In genomic region chr16:53809088-53809951, GRCh38 we compare ENCODE assay signal across 15 cellular contexts.
A peak's percentile ranks its signal among the peaks of the same experiment; 100 is the strongest.
DNase-seq lines count a peak whose midpoint lies in the region; TF ChIP-seq lines count a peak whose summit lies in the region.
"Had no signal": no experiment of that assay in that cellular context is flagged by ENCODE, and none has a peak within 500 bp of the region (broad histone marks: within the 10 kb centered on the region; RNA-seq: fewer than 3 reads in every experiment).

No MANE protein-coding gene starts in this region.

- H3K79me2 ChIP-seq in mammary epithelial cell (ENCODE audit: insufficient read depth, low read length) = peaks cover 42% of the 10 kb centered on the region

- peak overlapping the region; percentile 29 for H3K4me2 ChIP-seq in mammary epithelial cell (ENCODE audit: insufficient read depth, low read depth, low read length)
- no peak overlapping the region for H3K4me2 ChIP-seq in mesenchymal stem cell (ENCODE audit: low read length, poor library complexity, severe bottlenecking)

- DNase-seq in AG20443 (ENCODE audit: low spot score) = peak; percentile 48
- DNase-seq in LHCN-M2 (ENCODE audit: low read depth) = peak; percentile 83
- peak; percentile 78 for DNase-seq in mammary epithelial cell
- DNase-seq in mesenchymal stem cell = peak; percentile 74
- no peak for DNase-seq in putamen (ENCODE audit: low spot score)
- DNase-seq in NCI-H1105 treated with DMSO at 0.1 percent for 48 hours (lab: John Stamatoyannopoulos, UW) = no peak
- no peak for DNase-seq in NCI-H1417 (lab: John Stamatoyannopoulos, UW)
- no peak for DNase-seq in activated CD4-positive, CD25-positive, alpha-beta regulatory T cell (lab: John Stamatoyannopoulos, UW)
- DNase-seq: activated CD4-positive, alpha-beta T cell treated with anti-CD3 and anti-CD28 coated beads for 36 hours; activated T-cell treated with anti-CD3 and anti-CD28 coated beads, Interleukin-2, amount 50 U/mL, for 4 hours; CD4-positive, CD25-positive, alpha-beta regulatory T cell; KG1; NCI-H2081 treated with DMSO at 0.1 percent for 48 hours; stimulated activated CD4-positive, alpha-beta T cell treated with anti-CD3 and anti-CD28 coated beads, Interleukin-4, amount 100 ng/mL, for 4 hours had no signal

- H4K20me1 ChIP-seq in mammary epithelial cell (ENCODE audit: insufficient read depth, low read length) = no peaks in the 10 kb centered on the region

- CTCF ChIA-PET in mammary epithelial cell (lab: Charles Lee; ENCODE audit: low non-redundant PET) = interaction anchor here (0.6 kb wide), 1 partner anchor 37 kb away, joined by 3 read pairs; no protein-coding TSS in a partner anchor

- in situ Hi-C loops in mammary epithelial cell (cut with MboI; ENCODE audit: low sequenced_read_pairs in 2 of 2) = no loop called here

- peak overlapping the region; percentile 53 for H2AK5ac ChIP-seq in mesenchymal stem cell (ENCODE audit: low read length, severe bottlenecking)

- no peak overlapping the region for H3K18ac ChIP-seq in mesenchymal stem cell (ENCODE audit: low read depth in 1 of 2, low read length in 2 of 2)

- H3K9ac ChIP-seq in mammary epithelial cell (ENCODE audit: insufficient read depth, low read length) (no peak overlapping the region), mesenchymal stem cell (ENCODE audit: low read length) (peak overlapping the region; percentile 37)

- H2BK120ac ChIP-seq in mesenchymal stem cell (ENCODE audit: low read depth, low read length) = no peak overlapping the region

- H3K27ac ChIP-seq in mammary epithelial cell (ENCODE audit: insufficient read depth, low read depth, low read length) (peak overlapping the region; percentile 22), mesenchymal stem cell (ENCODE audit: low read length, poor library complexity, severe bottlenecking) (peak overlapping the region; percentile 40)
- H3K27ac ChIP-seq: cardiac muscle cell had no signal

- H4K91ac ChIP-seq in mesenchymal stem cell (ENCODE audit: low read length) = no peak overlapping the region

- H3K4me3 ChIP-seq in mammary epithelial cell (replicated peaks in 1 of 3; ENCODE audit: insufficient read depth in 1 of 3, low read depth in 2 of 3, low read length in 3 of 3) = no peak overlapping the region
- H3K4me3 ChIP-seq in mesenchymal stem cell (ENCODE audit: insufficient read depth in 1 of 2, low read depth in 1 of 2, low read length in 2 of 2) = no peak overlapping the region
- H3K4me3 ChIP-seq: cardiac muscle cell had no signal

- BruUV-seq in mammary epithelial cell (replicated peaks; lab: Mats Ljungman, UMichigan) = no TSS peak

- intact Hi-C loops in mammary epithelial cell (cut with micrococcal nuclease) = loop anchor here (5.0 kb wide), 1 partner anchor 73 kb away; no protein-coding TSS in a partner anchor

- H4K8ac ChIP-seq in mesenchymal stem cell (ENCODE audit: low read length) = no peak overlapping the region

- H2AFZ ChIP-seq in mammary epithelial cell (ENCODE audit: low read depth, low read length) = no peak overlapping the region
- no peak overlapping the region for H2AFZ ChIP-seq in mesenchymal stem cell (ENCODE audit: low read depth, low read length)

- H3K36me3 ChIP-seq in mammary epithelial cell (ENCODE audit: insufficient read depth, low read length) = no peaks in the 10 kb centered on the region
- peaks cover 3 to 34% of the 10 kb centered on the region in 2 experiments for H3K36me3 ChIP-seq in mesenchymal stem cell (ENCODE audit: control insufficient read depth in 1 of 2, insufficient read depth in 2 of 2, low read depth in 1 of 2, low read length in 2 of 2)
- H3K36me3 ChIP-seq: cardiac muscle cell had no signal

- H3K4me1 ChIP-seq in mammary epithelial cell (ENCODE audit: insufficient read depth, low read length) (peaks cover 25% of the 10 kb centered on the region), mesenchymal stem cell (ENCODE audit: control insufficient read depth, insufficient read depth, low read depth, low read length) (peaks cover 7% of the 10 kb centered on the region)

- WGBS in mammary epithelial cell (ENCODE audit: low coverage, missing lambda C conversion rate) = 44% methylated on average over 8 of the region's 8 CpGs
- WGBS in mesenchymal stem cell = 78% methylated on average over 4 of the region's 8 CpGs

- H3K9me3 ChIP-seq in mammary epithelial cell (replicated peaks; ENCODE audit: insufficient read depth, low read length) (no peaks in the 10 kb centered on the region), mesenchymal stem cell (ENCODE audit: control insufficient read depth, low read length) (no peaks in the 10 kb centered on the region)

- dilution Hi-C loops in mammary epithelial cell (cut with HindIII; ENCODE audit: low sequenced_read_pairs) = no loop called here

- H2BK5ac ChIP-seq in mesenchymal stem cell (ENCODE audit: low read depth, low read length, poor library complexity, severe bottlenecking) = no peak overlapping the region

- H3K27me3 ChIP-seq in mammary epithelial cell (ENCODE audit: insufficient read depth, low read length) = no peaks in the 10 kb centered on the region
- H3K27me3 ChIP-seq in mesenchymal stem cell (ENCODE audit: control insufficient read depth in 1 of 2, insufficient read depth in 1 of 2, low read length in 2 of 2) = no peaks in the 10 kb centered on the region
- H3K27me3 ChIP-seq: cardiac muscle cell had no signal

- TF ChIP-seq CTCF in mammary epithelial cell (conservative IDR thresholded peaks at IDR 0.05 in 1 of 2, IDR thresholded peaks at IDR 0.05 in 1 of 2; ENCODE audit: extremely low read depth in 1 of 2, insufficient read depth in 1 of 2, low read depth in 1 of 2, low read length in 2 of 2) = no peak

- no peak overlapping the region for H2BK15ac ChIP-seq in mesenchymal stem cell (ENCODE audit: low read depth, poor library complexity, severe bottlenecking)

- peaks cover 23% of the 10 kb centered on the region for H3K79me1 ChIP-seq in mesenchymal stem cell (replicated peaks; ENCODE audit: low read length, poor library complexity, severe bottlenecking)

- H3K14ac ChIP-seq in mesenchymal stem cell (ENCODE audit: low read length in 2 of 2) = no peak overlapping the region

- H2BK12ac ChIP-seq in mesenchymal stem cell (ENCODE audit: low read length in 2 of 2) = no peak overlapping the region

- no peak overlapping the region for H3K4ac ChIP-seq in mesenchymal stem cell (ENCODE audit: low read depth in 1 of 2, low read length in 2 of 2)

- no peak overlapping the region for H3K23ac ChIP-seq in mesenchymal stem cell (ENCODE audit: low read length in 2 of 2)

Comparison
In these comparisons a context has a peak if more than half of its experiments do, and no peak if none do; other contexts are left out.
1. DNase-seq: peak in AG20443 (single experiment), LHCN-M2 (single experiment), mammary epithelial cell (single experiment) and mesenchymal stem cell (single experiment); none in putamen (single experiment), NCI-H1105 treated with DMSO at 0.1 percent for 48 hours (single experiment), NCI-H1417 (0 of 3) and activated CD4-positive, CD25-positive, alpha-beta regulatory T cell (0 of 4).